Comparison of ENCODE assay signal across 37 cellular contexts in genomic region chr2:181885096-181885495, GRCh38.
"Had no signal": no experiment of that assay in that cellular context is flagged by ENCODE, and none has a peak within 500 bp of the region (broad histone marks: within the 10 kb centered on the region; RNA-seq: fewer than 3 reads in every experiment).

No MANE protein-coding gene starts in this region.

- H3K4me3 ChIP-seq: ascending aorta, cardiac muscle cell had no signal

- H3K36me3 Mint-ChIP-seq: activated CD8-positive, alpha-beta memory T cell treated with anti-CD3 and anti-CD28 coated beads, Interleukin-2, amount 10 ng/mL, durations not matched to agents 7 days and 5 days; activated naive CD4-positive, alpha-beta T cell treated with anti-CD3 and anti-CD28 coated beads, Interleukin-2, amount 10 ng/mL, durations not matched to agents 7 days and 5 days; activated naive CD4-positive, alpha-beta T cell treated with anti-CD3 and anti-CD28 coated beads, Interleukin-2, amount 50 U/mL, for 24 hours; activated naive CD8-positive, alpha-beta T cell; activated naive CD8-positive, alpha-beta T cell treated with anti-CD3 and anti-CD28 coated beads, Interleukin-2, amount 10 ng/mL, durations not matched to agents 7 days and 5 days; brain had no signal

- FAIRE-seq: bronchial epithelial cell, TTC549 had no signal

- H3K27me3 ChIP-seq: ascending aorta, cardiac muscle cell had no signal

- H3K27ac ChIP-seq: ascending aorta, cardiac muscle cell, VCaP had no signal

- H3K9me3 ChIP-seq: ascending aorta had no signal

- H3K4me3 Mint-ChIP-seq: activated B cell treated with CpG ODN at 0.5 μM for 24 hours; activated CD4-positive, alpha-beta memory T cell treated with anti-CD3 and anti-CD28 coated beads, Interleukin-2, amount 10 ng/mL, durations not matched to agents 7 days and 5 days; activated CD4-positive, alpha-beta T cell treated with anti-CD3 and anti-CD28 coated beads, Interleukin-2, amount 10 ng/mL, durations not matched to agents 24 days and 14 days; activated CD8-positive, alpha-beta memory T cell treated with anti-CD3 and anti-CD28 coated beads, Interleukin-2, amount 10 ng/mL, durations not matched to agents 7 days and 5 days; activated CD8-positive, alpha-beta T cell treated with anti-CD3 and anti-CD28 coated beads, Interleukin-2, amount 10 ng/mL, durations not matched to agents 7 days and 5 days; activated naive CD4-positive, alpha-beta T cell treated with anti-CD3 and anti-CD28 coated beads, Interleukin-2, amount 10 ng/mL, durations not matched to agents 7 days and 5 days; activated naive CD4-positive, alpha-beta T cell treated with anti-CD3 and anti-CD28 coated beads, Interleukin-2, amount 50 U/mL, for 24 hours; activated naive CD8-positive, alpha-beta T cell; activated naive CD8-positive, alpha-beta T cell treated with anti-CD3 and anti-CD28 coated beads, Interleukin-2, amount 10 ng/mL, durations not matched to agents 7 days and 5 days; activated naive CD8-positive, alpha-beta T cell treated with anti-CD3 and anti-CD28 coated beads, Interleukin-2, amount 50 U/mL, for 24 hours; activated T-cell treated with anti-CD3 and anti-CD28 coated beads, Interleukin-2, amount 50 U/mL, for 24 hours; brain; central memory CD8-positive, alpha-beta T cell; T-helper 1 cell treated with Interleukin-12 subunit alpha and Interleukin-12 subunit beta and Interleukin-4 antibody, amounts not matched to agents 30 μg/mL and 1 μg/mL, for 36 hours; T-helper 2 cell treated with Interferon-gamma antibody and Interleukin-4, amounts not matched to agents 5 μg/mL and 100 μg/mL, for 36 hours had no signal

- H3K9me3 Mint-ChIP-seq: activated B cell treated with CpG ODN at 0.5 μM for 24 hours; activated CD4-positive, alpha-beta memory T cell treated with anti-CD3 and anti-CD28 coated beads, Interleukin-2, amount 10 ng/mL, durations not matched to agents 7 days and 5 days; activated CD4-positive, alpha-beta T cell treated with anti-CD3 and anti-CD28 coated beads, Interleukin-2, amount 10 ng/mL, durations not matched to agents 24 days and 14 days; activated naive CD4-positive, alpha-beta T cell treated with anti-CD3 and anti-CD28 coated beads, Interleukin-2, amount 10 ng/mL, durations not matched to agents 7 days and 5 days; activated naive CD4-positive, alpha-beta T cell treated with anti-CD3 and anti-CD28 coated beads, Interleukin-2, amount 50 U/mL, for 24 hours; activated naive CD8-positive, alpha-beta T cell treated with anti-CD3 and anti-CD28 coated beads, Interleukin-2, amount 10 ng/mL, durations not matched to agents 7 days and 5 days; activated naive CD8-positive, alpha-beta T cell treated with anti-CD3 and anti-CD28 coated beads, Interleukin-2, amount 50 U/mL, for 24 hours; activated T-cell treated with anti-CD3 and anti-CD28 coated beads, Interleukin-2, amount 50 U/mL, for 24 hours; activated T-helper 2 cell treated with anti-CD3 and anti-CD28 coated beads, Interferon-gamma antibody, Interleukin-2, Interleukin-4, amounts not matched to agents 10 μg/mL and 5 μg/mL and 100 μg/mL, durations not matched to agents 14 hours and 24 hours and 36 hours; brain; central memory CD8-positive, alpha-beta T cell; T-helper 1 cell treated with Interleukin-12 subunit alpha and Interleukin-12 subunit beta and Interleukin-4 antibody, amounts not matched to agents 30 μg/mL and 1 μg/mL, for 36 hours; T-helper 2 cell treated with Interferon-gamma antibody and Interleukin-4, amounts not matched to agents 5 μg/mL and 100 μg/mL, for 36 hours had no signal

- H3K27ac Mint-ChIP-seq: activated B cell treated with CpG ODN at 0.5 μM for 24 hours; activated CD4-positive, alpha-beta memory T cell treated with anti-CD3 and anti-CD28 coated beads, Interleukin-2, amount 10 ng/mL, durations not matched to agents 7 days and 5 days; activated CD4-positive, alpha-beta T cell treated with anti-CD3 and anti-CD28 coated beads, Interleukin-2, amount 10 ng/mL, durations not matched to agents 24 days and 14 days; activated CD8-positive, alpha-beta memory T cell treated with anti-CD3 and anti-CD28 coated beads, Interleukin-2, amount 10 ng/mL, durations not matched to agents 7 days and 5 days; activated CD8-positive, alpha-beta T cell treated with anti-CD3 and anti-CD28 coated beads, Interleukin-2, amount 10 ng/mL, durations not matched to agents 7 days and 5 days; activated naive CD4-positive, alpha-beta T cell treated with anti-CD3 and anti-CD28 coated beads, Interleukin-2, amount 10 ng/mL, durations not matched to agents 7 days and 5 days; activated naive CD4-positive, alpha-beta T cell treated with anti-CD3 and anti-CD28 coated beads, Interleukin-2, amount 50 U/mL, for 24 hours; activated naive CD8-positive, alpha-beta T cell; activated naive CD8-positive, alpha-beta T cell treated with anti-CD3 and anti-CD28 coated beads, Interleukin-2, amount 10 ng/mL, durations not matched to agents 7 days and 5 days; activated naive CD8-positive, alpha-beta T cell treated with anti-CD3 and anti-CD28 coated beads, Interleukin-2, amount 50 U/mL, for 24 hours; activated T-cell treated with anti-CD3 and anti-CD28 coated beads, Interleukin-2, amount 50 U/mL, for 24 hours; activated T-helper 2 cell treated with anti-CD3 and anti-CD28 coated beads, Interferon-gamma antibody, Interleukin-2, Interleukin-4, amounts not matched to agents 10 μg/mL and 5 μg/mL and 100 μg/mL, durations not matched to agents 14 hours and 24 hours and 36 hours; brain; T-helper 1 cell treated with Interleukin-12 subunit alpha and Interleukin-12 subunit beta and Interleukin-4 antibody, amounts not matched to agents 30 μg/mL and 1 μg/mL, for 36 hours; T-helper 2 cell treated with Interferon-gamma antibody and Interleukin-4, amounts not matched to agents 5 μg/mL and 100 μg/mL, for 36 hours had no signal

- H3K36me3 ChIP-seq: ascending aorta, cardiac muscle cell had no signal

- DNase-seq: activated B cell treated with CpG ODN at 0.5 μM for 24 hours; activated CD4-positive, alpha-beta memory T cell treated with anti-CD3 and anti-CD28 coated beads, Interleukin-2, amount 10 ng/mL, durations not matched to agents 7 days and 5 days; activated CD4-positive, alpha-beta T cell treated with anti-CD3 and anti-CD28 coated beads for 4 hours; activated CD4-positive, alpha-beta T cell treated with anti-CD3 and anti-CD28 coated beads, Interleukin-2, amount 10 ng/mL, durations not matched to agents 24 days and 14 days; activated CD4-positive, alpha-beta T cell treated with anti-CD3 and anti-CD28 coated beads, Interleukin-2, amount 50 U/mL, for 48 hours; activated CD4-positive, CD25-positive, alpha-beta regulatory T cell treated with anti-CD3 and anti-CD28 coated beads, Interleukin-2, amount 50 U/mL, for 72 hours; activated CD8-positive, alpha-beta memory T cell treated with anti-CD3 and anti-CD28 coated beads for 24 hours; activated CD8-positive, alpha-beta memory T cell treated with anti-CD3 and anti-CD28 coated beads, Interleukin-2, amount 10 ng/mL, durations not matched to agents 7 days and 5 days; activated CD8-positive, alpha-beta memory T cell treated with anti-CD3 and anti-CD28 coated beads, Interleukin-2, amount 50 U/mL, for 48 hours; activated CD8-positive, alpha-beta T cell treated with anti-CD3 and anti-CD28 coated beads, Interleukin-2, amount 10 ng/mL, durations not matched to agents 7 days and 5 days; activated effector memory CD4-positive, alpha-beta T cell treated with Interleukin-2 at 50 U/mL for 16 hours; activated gamma-delta T cell; activated naive CD4-positive, alpha-beta T cell treated with anti-CD3 and anti-CD28 coated beads, Interleukin-2, amount 10 ng/mL, durations not matched to agents 7 days and 5 days; activated naive CD4-positive, alpha-beta T cell treated with Interleukin-2 at 50 U/mL for 16 hours; activated naive CD8-positive, alpha-beta T cell treated with anti-CD3 and anti-CD28 coated beads, Interleukin-2, amount 10 ng/mL, durations not matched to agents 7 days and 5 days; activated naive CD8-positive, alpha-beta T cell treated with anti-CD3 and anti-CD28 coated beads, Interleukin-2, amount 50 U/mL, for 24 hours; activated T-cell treated with anti-CD3 and anti-CD28 coated beads, Interleukin-2, amount 50 U/mL, for 24 hours; activated T-cell treated with anti-CD3 and anti-CD28 coated beads, Interleukin-2, amount 50 U/mL, for 48 hours; amygdala; anterior cingulate cortex; caudate nucleus; cerebellar nuclear complex; T-helper 1 cell; T-helper 2 cell; T-helper 9 cell had no signal

- H3K4me1 Mint-ChIP-seq: activated B cell treated with CpG ODN at 0.5 μM for 24 hours; activated CD4-positive, alpha-beta memory T cell treated with anti-CD3 and anti-CD28 coated beads, Interleukin-2, amount 10 ng/mL, durations not matched to agents 7 days and 5 days; activated CD4-positive, alpha-beta T cell treated with anti-CD3 and anti-CD28 coated beads, Interleukin-2, amount 10 ng/mL, durations not matched to agents 24 days and 14 days; activated CD8-positive, alpha-beta memory T cell treated with anti-CD3 and anti-CD28 coated beads, Interleukin-2, amount 10 ng/mL, durations not matched to agents 7 days and 5 days; activated naive CD4-positive, alpha-beta T cell treated with anti-CD3 and anti-CD28 coated beads, Interleukin-2, amount 10 ng/mL, durations not matched to agents 7 days and 5 days; activated naive CD4-positive, alpha-beta T cell treated with anti-CD3 and anti-CD28 coated beads, Interleukin-2, amount 50 U/mL, for 24 hours; activated naive CD8-positive, alpha-beta T cell treated with anti-CD3 and anti-CD28 coated beads, Interleukin-2, amount 10 ng/mL, durations not matched to agents 7 days and 5 days; activated naive CD8-positive, alpha-beta T cell treated with anti-CD3 and anti-CD28 coated beads, Interleukin-2, amount 50 U/mL, for 24 hours; central memory CD8-positive, alpha-beta T cell had no signal
